In genomic region chr5:116696356-116696755, GRCh38 we compare ENCODE assay signal across 13 cellular contexts.
DNase-seq lines count a peak whose midpoint lies in the region; ATAC-seq and TF ChIP-seq lines count a peak whose summit lies in the region.
"Had no signal": no experiment of that assay in that cellular context is flagged by ENCODE, and none has a peak within 500 bp of the region (broad histone marks: within the 10 kb centered on the region; RNA-seq: fewer than 3 reads in every experiment).

No MANE protein-coding gene starts in this region.

- H3K9me3 ChIP-seq in OCI-LY7 (ENCODE audit: low read length), result no peaks in the 10 kb centered on the region
- H3K9me3 ChIP-seq in WERI-Rb-1 (ENCODE audit: severe bottlenecking), result no peaks in the 10 kb centered on the region

- no peaks in the 10 kb centered on the region for H4K20me1 ChIP-seq in OCI-LY7 (ENCODE audit: insufficient read depth, low read length)

- H3K27me3 ChIP-seq in H7 (ENCODE audit: control insufficient read depth, insufficient read depth, low read length), result no peaks in the 10 kb centered on the region
- H3K27me3 ChIP-seq in WERI-Rb-1 (ENCODE audit: insufficient read depth, low read depth, severe bottlenecking), result no peaks in the 10 kb centered on the region

- intact Hi-C loops in OCI-LY7 (cut with micrococcal nuclease; ENCODE audit: unreplicated experiment), result no loop called here

- H3K4me3 ChIP-seq in H7 (ENCODE audit: insufficient read depth, low read depth, low read length) (no peak overlapping the region), coronary artery (no peak overlapping the region), OCI-LY7 (ENCODE audit: low read depth, low read length, poor library complexity, severe bottlenecking) (no peak overlapping the region), WERI-Rb-1 (ENCODE audit: low read depth, low read length) (no peak overlapping the region)

- TF ChIP-seq CTCF in coronary artery (IDR thresholded peaks at IDR 0.05) (no peak), OCI-LY7 (conservative IDR thresholded peaks at IDR 0.05; ENCODE audit: low read length) (no peak), WERI-Rb-1 (IDR thresholded peaks at IDR 0.05; ENCODE audit: low read depth, low read length) (no peak)

- H3K4me1 ChIP-seq in OCI-LY7 (ENCODE audit: insufficient read depth, low read length, poor library complexity, severe bottlenecking), result no peaks in the 10 kb centered on the region

- H2AFZ ChIP-seq in OCI-LY7 (ENCODE audit: low read length), result no peak overlapping the region

- peak; percentile 81 for ATAC-seq in GM18867 (IDR thresholded peaks at IDR 0.05; ENCODE audit: unreplicated experiment)
- peak; percentile 75 for ATAC-seq in HG03354 (IDR thresholded peaks at IDR 0.05; ENCODE audit: poor library complexity, severe bottlenecking, unreplicated experiment)
- ATAC-seq: activated CD4-positive, CD25-positive, alpha-beta regulatory T cell treated with anti-CD3 and anti-CD28 coated beads, Interleukin-2, amount 50 U/mL, for 24 hours had no signal

- CTCF ChIA-PET in OCI-LY7 (lab: Charles Lee; ENCODE audit: unreplicated experiment), result no interaction called here

- no TSS peak for BruUV-seq in OCI-LY7 (replicated peaks; lab: Mats Ljungman, UMichigan)

- H3K27ac ChIP-seq in coronary artery, result no peak overlapping the region
- H3K27ac ChIP-seq in OCI-LY7 (ENCODE audit: low read depth, low read length, poor library complexity, severe bottlenecking), result no peak overlapping the region
- H3K27ac ChIP-seq in WERI-Rb-1, result no peak overlapping the region

- H3K4me2 ChIP-seq in OCI-LY7 (ENCODE audit: low read length), result no peak overlapping the region

- H3K36me3 ChIP-seq in H7 (replicated peaks; ENCODE audit: control insufficient read depth, insufficient read depth, low read length) (no peaks in the 10 kb centered on the region), OCI-LY7 (ENCODE audit: insufficient read depth, low read length) (no peaks in the 10 kb centered on the region), WERI-Rb-1 (no peaks in the 10 kb centered on the region)

- H3K9me2 ChIP-seq in OCI-LY7 (ENCODE audit: insufficient read depth, low read length), result no peaks in the 10 kb centered on the region

- H3K79me2 ChIP-seq in OCI-LY7 (ENCODE audit: insufficient read depth, low read depth, low read length), result no peaks in the 10 kb centered on the region

- DNase-seq in H7, result peak; percentile 28
- DNase-seq in left kidney (ENCODE audit: low read depth, low spot score), result peak; percentile 7
- no peak for DNase-seq in coronary artery (ENCODE audit: low spot score)
- no peak for DNase-seq in effector CD8-positive, alpha-beta T cell (lab: John Stamatoyannopoulos, UW)
- no peak for DNase-seq in OCI-LY7 (ENCODE audit: low spot score)
- no peak for DNase-seq in WERI-Rb-1
- DNase-seq: activated naive CD4-positive, alpha-beta T cell treated with anti-CD3 and anti-CD28 coated beads, Interleukin-2, amount 10 ng/mL, durations not matched to agents 7 days and 5 days; naive B cell; NCI-H2029 treated with DMSO at 0.1 percent for 48 hours; stimulated activated naive B cell treated with anti-CD40 and anti-IgM and Interleukin-4, amounts not matched to agents 10 μg/mL and 1 μg/mL and 100 μg/mL, for 72 hours had no signal

- POLR2A ChIA-PET in OCI-LY7 (lab: Charles Lee), result no interaction called here

Comparison
In these comparisons a context has a peak if more than half of its experiments do, and no peak if none do; other contexts are left out.
1. DNase-seq: peak in H7 (single experiment) and left kidney (single experiment); none in coronary artery (single experiment), effector CD8-positive, alpha-beta T cell (single experiment), OCI-LY7 (single experiment) and WERI-Rb-1 (single experiment).